In the genomic region with DNA sequence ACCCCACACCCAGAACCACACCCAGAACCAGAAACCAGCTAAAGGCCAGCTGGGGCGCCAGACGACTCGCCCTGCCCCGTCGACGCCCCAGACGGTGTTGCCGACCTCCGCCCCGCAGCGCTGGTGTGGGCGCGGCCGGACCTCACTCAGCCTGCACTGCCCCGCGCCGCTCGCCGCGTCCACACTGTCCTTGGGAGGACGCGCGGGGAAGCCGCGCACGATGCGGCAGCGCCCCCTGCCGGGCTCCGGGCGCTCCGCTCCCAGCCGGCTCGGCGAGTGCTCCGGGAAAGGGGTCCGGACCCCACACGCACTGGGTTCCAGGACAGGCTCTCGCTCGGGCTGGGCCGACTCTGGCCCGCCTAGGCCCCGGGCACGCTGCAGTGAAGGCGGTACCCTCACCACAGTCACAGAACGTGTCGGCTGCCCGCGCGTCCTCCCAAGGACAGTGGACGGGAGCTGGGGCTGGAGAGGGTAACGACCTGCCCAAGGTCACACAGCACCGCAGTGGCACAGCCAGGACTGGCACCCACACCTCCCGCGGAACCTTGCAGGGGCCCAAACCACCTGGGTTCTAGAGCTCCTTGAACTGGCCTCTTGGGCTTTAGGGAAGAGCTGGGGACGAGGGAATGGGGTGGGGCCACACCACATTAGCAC, we compare ENCODE assay signal across 8 cellular contexts.
DNase-seq lines count a peak whose midpoint lies in the region; ATAC-seq and TF ChIP-seq lines count a peak whose summit lies in the region.

No MANE protein-coding gene starts in this region.

- in situ Hi-C loops in Caki2 (cut with HindIII; ENCODE audit: low pct_unique_long_range_greater_than_20kb, low sequenced_read_pairs) = no loop called here

- H3K9me3 ChIP-seq in adrenal gland (replicated peaks in 1 of 3) = no peaks in the 10 kb centered on the region
- H3K9me3 ChIP-seq in right cardiac atrium (ENCODE audit: control insufficient read depth, low read length) = no peaks in the 10 kb centered on the region

- H3K4me3 ChIP-seq in adrenal gland (peak overlapping the region in 2 of 4 donors; percentile 0 to 60), right cardiac atrium (ENCODE audit: low read length) (peak overlapping the region; percentile 7)

- peak; percentile 50 to 88 (median 72) for TF ChIP-seq CTCF in adrenal gland (IDR thresholded peaks at IDR 0.05)

- H3K27me3 ChIP-seq in adrenal gland = no peaks in the 10 kb centered on the region
- no peaks in the 10 kb centered on the region for H3K27me3 ChIP-seq in right cardiac atrium (ENCODE audit: control insufficient read depth, insufficient read depth)

- DNase-seq in Caki2 (ENCODE audit: low read depth) = peak; percentile 58
- peak; percentile 64 for DNase-seq in RPMI8226
- peak; percentile 26 to 70 (median 56) for DNase-seq in adrenal gland
- DNase-seq in right cardiac atrium = peak; percentile 72 to 86 (median 85)
- peak; percentile 29 to 95 (median 61) for DNase-seq in posterior cingulate gyrus
- no peak for DNase-seq in globus pallidus (ENCODE audit: low spot score)

- no peak overlapping the region for H3K27ac ChIP-seq in adrenal gland
- H3K27ac ChIP-seq in right cardiac atrium (ENCODE audit: low read length) = peak overlapping the region; percentile 5

- peaks cover 0 to 11% of the 10 kb centered on the region in 2 donors for H3K4me1 ChIP-seq in adrenal gland (replicated peaks in 1 of 2)
- H3K4me1 ChIP-seq in right cardiac atrium (ENCODE audit: control insufficient read depth, insufficient read depth, low read length) = no peaks in the 10 kb centered on the region

- no peaks in the 10 kb centered on the region for H3K36me3 ChIP-seq in adrenal gland (replicated peaks in 1 of 2)

- peak; percentile 78 for ATAC-seq in GM19452 (IDR thresholded peaks at IDR 0.05; ENCODE audit: unreplicated experiment)
- peak; percentile 50 for ATAC-seq in HG03457 (IDR thresholded peaks at IDR 0.05; ENCODE audit: unreplicated experiment)
- peak; percentile 96 to 97 for ATAC-seq in right cardiac atrium

- peak in 1 of 2 donors; percentile 31 for TF ChIP-seq POLR2A in adrenal gland (IDR thresholded peaks at IDR 0.05)

- intact Hi-C loops in adrenal gland (cut with DNase I) (no loop called here), right cardiac atrium (cut with DNase I) (no loop called here), posterior cingulate gyrus (cut with DNase I) (loop anchor here (5.0 kb wide), 1 partner anchor 1416 kb away; no protein-coding TSS in a partner anchor)

- 1 to 6% (median 4%) methylated on average over 5 to 56 of the region's 56 CpGs for WGBS in adrenal gland, 4 donors
- 2% methylated on average over 56 of the region's 56 CpGs for WGBS in right cardiac atrium
